ENCODE assay signal across 9 cellular contexts in the genomic region with DNA sequence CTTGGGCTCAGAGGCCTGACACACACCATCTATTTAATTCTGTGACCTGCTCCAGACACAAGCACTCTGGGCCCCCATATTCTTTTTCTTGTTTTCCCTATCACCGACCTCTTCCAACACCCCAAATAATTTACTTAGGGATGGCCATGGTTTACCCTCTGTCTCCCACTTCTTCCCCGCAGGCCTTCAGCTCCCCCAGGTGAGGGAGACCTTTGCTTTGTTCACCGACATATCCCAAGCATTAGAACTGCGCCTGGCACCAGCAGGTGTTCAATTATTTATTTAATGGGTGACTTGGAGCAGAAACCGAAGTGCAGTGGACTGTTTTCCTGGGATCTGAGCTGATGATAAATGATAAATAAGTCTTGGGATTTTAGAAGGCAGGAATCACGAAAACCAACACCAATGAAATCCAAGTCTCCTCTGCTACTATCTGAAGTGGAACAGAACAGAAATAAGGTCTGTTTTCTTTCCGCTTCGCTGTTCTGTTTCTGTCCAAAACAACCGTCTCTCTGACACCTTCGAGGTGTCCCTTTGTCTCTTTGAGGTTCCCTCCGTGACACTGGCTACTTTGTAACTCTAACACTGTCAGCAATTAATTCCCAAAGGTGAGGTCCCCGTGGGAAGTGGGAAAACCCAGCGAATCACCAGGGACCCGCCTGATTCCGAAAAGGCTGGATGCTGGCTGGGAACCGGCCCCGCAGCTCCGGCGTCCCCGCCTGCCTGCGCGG. TPM values are rescaled to one million over a fixed set of nuclear protein-coding genes. Genes with fewer than 3 reads are reported as not detected.
DNase-seq lines count a peak whose midpoint lies in the region; ATAC-seq and TF ChIP-seq lines count a peak whose summit lies in the region.
"Had no signal": no experiment of that assay in that cellular context is flagged by ENCODE, and none has a peak within 500 bp of the region (broad histone marks: within the 10 kb centered on the region; RNA-seq: fewer than 3 reads in every experiment).

No MANE protein-coding gene starts in this region.

- TF ChIP-seq EP300 in suprapubic skin (IDR thresholded peaks at IDR 0.05) = no peak

- TF ChIP-seq CTCF in adrenal gland (IDR thresholded peaks at IDR 0.05) (no peak), suprapubic skin (IDR thresholded peaks at IDR 0.05) (no peak)

- peaks cover 27% of the 10 kb centered on the region for H3K27me3 ChIP-seq in HUES64 (ENCODE audit: insufficient read depth, low read length)
- no peaks in the 10 kb centered on the region for H3K27me3 ChIP-seq in adrenal gland
- no peaks in the 10 kb centered on the region for H3K27me3 ChIP-seq in layer of hippocampus (ENCODE audit: control insufficient read depth, insufficient read depth, low read length)
- H3K27me3 ChIP-seq in suprapubic skin = no peaks in the 10 kb centered on the region

- 28% methylated on average over 22 of the region's 22 CpGs for WGBS in HUES64
- WGBS in adrenal gland, 4 donors = 18 to 30% (median 21%) methylated on average over 12 to 22 of the region's 22 CpGs
- 27% methylated on average over 21 of the region's 22 CpGs for WGBS in suprapubic skin

- intact Hi-C loops in adrenal gland (cut with DNase I) = no loop called here

- TF ChIP-seq POLR2A in adrenal gland (IDR thresholded peaks at IDR 0.05) (no peak), suprapubic skin (IDR thresholded peaks at IDR 0.05) (no peak)

- H3K4me3 ChIP-seq in HUES64 (ENCODE audit: low read length) (peak overlapping the region; percentile 87), adrenal gland (peak overlapping the region in 3 of 4 donors; percentile 77 to 97 (median 91)), suprapubic skin (peak overlapping the region; percentile 65)

- no peak overlapping the region for H3K27ac Mint-ChIP-seq in T-helper 2 cell treated with Interferon-gamma antibody and Interleukin-4, amounts not matched to agents 5 μg/mL and 100 μg/mL, for 36 hours
- H3K27ac Mint-ChIP-seq: T-helper 1 cell treated with Interleukin-12 subunit alpha and Interleukin-12 subunit beta and Interleukin-4 antibody, amounts not matched to agents 30 μg/mL and 1 μg/mL, for 36 hours had no signal

- no peak for DNase-seq in adrenal gland
- DNase-seq in suprapubic skin (ENCODE audit: low spot score in 2 of 2) = peak in 1 of 2 donors; percentile 18
- no peak for DNase-seq in activated CD8-positive, alpha-beta memory T cell treated with anti-CD3 and anti-CD28 coated beads, Interleukin-2, amount 50 U/mL, for 4 hours
- no peak for DNase-seq in T-helper 2 cell treated with Interferon-gamma antibody and Interleukin-4, amounts not matched to agents 5 μg/mL and 100 μg/mL, for 36 hours (ENCODE audit: low spot score)
- no peak for DNase-seq in OCI-M2 (lab: John Stamatoyannopoulos, UW; ENCODE audit: unreplicated experiment)

- H3K36me3 ChIP-seq in HUES64 (ENCODE audit: insufficient read depth, low read length) (no peaks in the 10 kb centered on the region), adrenal gland (replicated peaks in 1 of 2) (no peaks in the 10 kb centered on the region), suprapubic skin (no peaks in the 10 kb centered on the region)

- peaks cover 6% of the 10 kb centered on the region for H3K4me1 ChIP-seq in HUES64 (ENCODE audit: insufficient read depth, low read length)
- H3K4me1 ChIP-seq in adrenal gland (replicated peaks in 1 of 2) = peaks cover 14 to 27% of the 10 kb centered on the region in 2 donors
- peaks cover 38% of the 10 kb centered on the region for H3K4me1 ChIP-seq in suprapubic skin

- no peak for ATAC-seq in GM18502 (IDR thresholded peaks at IDR 0.05; ENCODE audit: poor library complexity, unreplicated experiment)

- peak overlapping the region; percentile 50 for H3K9ac ChIP-seq in HUES64 (ENCODE audit: low read depth, low read length)

- H3K9me3 ChIP-seq in HUES64 (ENCODE audit: insufficient read depth, low read depth, low read length) (no peaks in the 10 kb centered on the region), adrenal gland (replicated peaks in 1 of 3) (no peaks in the 10 kb centered on the region), suprapubic skin (no peaks in the 10 kb centered on the region)

- no peaks in the 10 kb centered on the region for H3K9me3 Mint-ChIP-seq in T-helper 2 cell treated with Interferon-gamma antibody and Interleukin-4, amounts not matched to agents 5 μg/mL and 100 μg/mL, for 36 hours
- H3K9me3 Mint-ChIP-seq: T-helper 1 cell treated with Interleukin-12 subunit alpha and Interleukin-12 subunit beta and Interleukin-4 antibody, amounts not matched to agents 30 μg/mL and 1 μg/mL, for 36 hours had no signal

- no peaks in the 10 kb centered on the region for H3K36me3 Mint-ChIP-seq in T-helper 2 cell treated with Interferon-gamma antibody and Interleukin-4, amounts not matched to agents 5 μg/mL and 100 μg/mL, for 36 hours (ENCODE audit: low read depth)

- H3K4me1 Mint-ChIP-seq in T-helper 2 cell treated with Interferon-gamma antibody and Interleukin-4, amounts not matched to agents 5 μg/mL and 100 μg/mL, for 36 hours (ENCODE audit: low read depth) = no peaks in the 10 kb centered on the region

- H3K27ac ChIP-seq in HUES64 (ENCODE audit: low read depth, low read length) = no peak overlapping the region; the same call in 1 of the 2 replicates
- peak overlapping the region; percentile 67 to 91 (median 85) for H3K27ac ChIP-seq in adrenal gland
- H3K27ac ChIP-seq in layer of hippocampus (ENCODE audit: low read depth, low read length) = peak overlapping the region; percentile 88
- peak overlapping the region; percentile 96 for H3K27ac ChIP-seq in suprapubic skin

- H3K27me3 Mint-ChIP-seq in T-helper 2 cell treated with Interferon-gamma antibody and Interleukin-4, amounts not matched to agents 5 μg/mL and 100 μg/mL, for 36 hours (ENCODE audit: low read depth) = peaks cover 46% of the 10 kb centered on the region

- H3K4me3 Mint-ChIP-seq in T-helper 2 cell treated with Interferon-gamma antibody and Interleukin-4, amounts not matched to agents 5 μg/mL and 100 μg/mL, for 36 hours = no peak overlapping the region
- H3K4me3 Mint-ChIP-seq: T-helper 1 cell treated with Interleukin-12 subunit alpha and Interleukin-12 subunit beta and Interleukin-4 antibody, amounts not matched to agents 30 μg/mL and 1 μg/mL, for 36 hours had no signal

RNA-seq across cellular contexts. Expression of gene RIN2, which starts 1.1 kb away (rescaled TPM):
- polyA plus RNA-seq in HUES64 (2013, experiment 1 of 2) = 4.2 TPM
- polyA plus RNA-seq in HUES64 (2013, experiment 2 of 2) = 6.1 TPM
- total RNA-seq in adrenal gland (10 to 100 TPM; 27.9 to 68.8 (median 53.1) TPM), suprapubic skin (10 to 100 TPM; 68.2 to 87.2 (median 79.6) TPM)
- 10 to 100 TPM in 2 of 3 donors, 1 to 10 TPM in 1; 6.9 to 19.5 (median 15.2) TPM for polyA plus RNA-seq in adrenal gland
